Comparison of ENCODE assay signal across 8 cellular contexts in the genomic region with DNA sequence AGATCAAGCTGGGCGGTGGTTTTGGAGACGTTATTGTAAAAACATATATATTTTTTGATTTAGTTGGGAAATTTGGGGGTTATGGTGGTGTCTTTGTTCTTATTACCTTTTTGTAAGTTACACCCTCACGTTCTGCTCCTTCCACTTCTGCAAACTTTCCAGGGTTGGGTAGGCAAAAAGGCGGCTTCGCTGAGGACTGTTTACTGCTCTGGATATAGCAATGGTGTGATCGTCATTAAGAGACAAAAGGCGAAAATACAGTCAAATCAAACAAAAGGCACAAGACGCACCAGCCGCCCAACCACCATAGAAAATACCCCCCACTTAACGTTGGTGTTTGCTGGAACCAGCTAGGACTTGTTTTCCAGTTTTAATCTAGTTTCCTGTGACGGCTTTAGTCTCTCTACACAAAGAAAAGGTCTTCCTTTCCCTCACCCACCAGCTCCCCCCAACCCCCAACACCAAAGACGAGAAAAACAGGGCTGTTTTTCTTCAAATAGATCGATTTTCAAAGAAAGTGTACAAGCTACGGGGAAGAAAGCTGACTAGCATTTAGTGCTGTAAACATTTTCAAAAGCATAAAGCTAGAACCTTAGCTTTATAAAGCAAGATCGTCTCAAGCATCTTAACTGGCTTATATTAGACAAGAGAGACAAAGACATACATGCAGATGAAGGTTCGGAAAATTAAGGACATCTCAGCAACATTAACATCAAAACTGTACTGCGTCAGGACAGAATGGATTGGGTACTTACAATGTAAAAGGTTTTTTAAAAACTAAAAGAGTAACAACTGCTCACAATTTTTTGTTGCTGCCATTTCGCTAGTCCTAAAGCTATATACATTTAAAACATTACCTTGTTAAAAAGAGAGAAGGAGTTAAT. TPM values are rescaled to one million over a fixed set of nuclear protein-coding genes. Genes with fewer than 3 reads are reported as not detected.
DNase-seq lines count a peak whose midpoint lies in the region; ATAC-seq and TF ChIP-seq lines count a peak whose summit lies in the region.

No MANE protein-coding gene starts in this region.

- CTCF ChIA-PET in MCF 10A (lab: Yijun Ruan, JAX) = interaction anchor here (0.6 to 16.6 kb wide), 6 partner anchors 6 to 279 kb away, joined by 3 to 390 read pairs (median 5); a partner anchor contains a TSS

- no peaks in the 10 kb centered on the region for H3K9me3 ChIP-seq in BLaER1 treated with 17β-estradiol and CSF1 and Interleukin-3, amounts not matched to agents 10 nM and 100 nM (replicated peaks in 1 of 11)
- H3K9me3 ChIP-seq in SJCRH30 (replicated peaks) = no peaks in the 10 kb centered on the region

- peak overlapping the region; percentile 87 for H3K4me3 Mint-ChIP-seq in MCF 10A (ENCODE audit: unreplicated experiment)
- peak overlapping the region; percentile 98 to 99 for H3K4me3 Mint-ChIP-seq in stimulated activated naive CD8-positive, alpha-beta T cell treated with anti-CD3 and anti-CD28 coated beads, Interleukin-15, amount 100 ng/mL, for 72 hours

- H3K4me1 Mint-ChIP-seq in MCF 10A (ENCODE audit: insufficient read depth, unreplicated experiment) = peaks cover 22% of the 10 kb centered on the region
- peaks cover 46% of the 10 kb centered on the region for H3K4me1 Mint-ChIP-seq in stimulated activated naive CD8-positive, alpha-beta T cell treated with anti-CD3 and anti-CD28 coated beads, Interleukin-15, amount 100 ng/mL, for 72 hours

- peak overlapping the region; percentile 98 to 100 (median 100) for H3K9ac ChIP-seq in BLaER1 treated with 17β-estradiol and CSF1 and Interleukin-3, amounts not matched to agents 10 nM and 100 nM

- peaks cover 40% of the 10 kb centered on the region for H3K36me3 Mint-ChIP-seq in MCF 10A (ENCODE audit: insufficient read depth, unreplicated experiment)

- intact Hi-C loops in MCF 10A (cut with micrococcal nuclease) = no loop called here

- peak overlapping the region; percentile 97 to 100 (median 99) for H3K4me2 ChIP-seq in BLaER1 treated with 17β-estradiol and CSF1 and Interleukin-3, amounts not matched to agents 10 nM and 100 nM

- no peak for ATAC-seq in stimulated activated naive CD8-positive, alpha-beta T cell treated with anti-CD3 and anti-CD28 coated beads, Interleukin-15, amount 100 ng/mL, for 72 hours
- no peak for ATAC-seq in HG03342 (IDR thresholded peaks at IDR 0.05; ENCODE audit: unreplicated experiment)

- H3K27me3 ChIP-seq in BLaER1 treated with 17β-estradiol and CSF1 and Interleukin-3, amounts not matched to agents 10 nM and 100 nM = no peaks in the 10 kb centered on the region
- H3K27me3 ChIP-seq in SJCRH30 = no peaks in the 10 kb centered on the region

- H3K9me3 Mint-ChIP-seq in MCF 10A (ENCODE audit: unreplicated experiment) = no peaks in the 10 kb centered on the region
- H3K9me3 Mint-ChIP-seq in stimulated activated naive CD8-positive, alpha-beta T cell treated with anti-CD3 and anti-CD28 coated beads, Interleukin-15, amount 100 ng/mL, for 72 hours = no peaks in the 10 kb centered on the region

- POLR2A ChIA-PET in MCF 10A (lab: Yijun Ruan, JAX) = interaction anchor here (0.6 to 13.9 kb wide), 28 partner anchors 5 to 1432 kb away, joined by 3 to 344 read pairs (median 4); a partner anchor contains a TSS

- H3K27ac Mint-ChIP-seq in MCF 10A (ENCODE audit: low read depth, unreplicated experiment) = peak overlapping the region; percentile 99
- H3K27ac Mint-ChIP-seq in stimulated activated naive CD8-positive, alpha-beta T cell treated with anti-CD3 and anti-CD28 coated beads, Interleukin-15, amount 100 ng/mL, for 72 hours = peak overlapping the region; percentile 99 to 100

- peaks cover 33 to 42% (median 38%) of the 10 kb centered on the region in 11 experiments for H4K20me1 ChIP-seq in BLaER1 treated with 17β-estradiol and CSF1 and Interleukin-3, amounts not matched to agents 10 nM and 100 nM

- TF ChIP-seq CTCF in MCF 10A (IDR thresholded peaks at IDR 0.05; ENCODE audit: unreplicated experiment) (no peak), GM20000 (IDR thresholded peaks at IDR 0.05; ENCODE audit: extremely low read depth, missing control alignments) (no peak)

- H3K4me3 ChIP-seq in BLaER1 treated with 17β-estradiol and CSF1 and Interleukin-3, amounts not matched to agents 10 nM and 100 nM = peak overlapping the region; percentile 84 to 94 (median 88)
- H3K4me3 ChIP-seq in SJCRH30 = peak overlapping the region; percentile 74

- peak overlapping the region; percentile 99 to 100 (median 100) for H3K27ac ChIP-seq in BLaER1 treated with 17β-estradiol and CSF1 and Interleukin-3, amounts not matched to agents 10 nM and 100 nM
- H3K27ac ChIP-seq in SJCRH30 = peak overlapping the region; percentile 99

- peaks cover 27 to 38% (median 36%) of the 10 kb centered on the region in 10 experiments for H3K4me1 ChIP-seq in BLaER1 treated with 17β-estradiol and CSF1 and Interleukin-3, amounts not matched to agents 10 nM and 100 nM
- peaks cover 36% of the 10 kb centered on the region for H3K4me1 ChIP-seq in SJCRH30

- BruUV-seq in MCF 10A (replicated peaks; lab: Mats Ljungman, UMichigan) = TSS peak; percentile 50

- peak; percentile 49 for DNase-seq in HT-29 (ENCODE audit: low spot score)
- no peak for DNase-seq in SJCRH30
- peak; percentile 44 for DNase-seq in MCF 10A (ENCODE audit: unreplicated experiment)
- peak; percentile 60 for DNase-seq in kidney tubule cell (ENCODE audit: low spot score)
- peak in 1 of 2 donors; percentile 51 for DNase-seq in stimulated activated naive CD8-positive, alpha-beta T cell treated with anti-CD3 and anti-CD28 coated beads, Interleukin-15, amount 100 ng/mL, for 72 hours
- DNase-seq in GM20000 (ENCODE audit: low spot score) = no peak

- H3K27me3 Mint-ChIP-seq in MCF 10A (ENCODE audit: insufficient read depth, unreplicated experiment) = no peaks in the 10 kb centered on the region
- no peaks in the 10 kb centered on the region for H3K27me3 Mint-ChIP-seq in stimulated activated naive CD8-positive, alpha-beta T cell treated with anti-CD3 and anti-CD28 coated beads, Interleukin-15, amount 100 ng/mL, for 72 hours

- H3K36me3 ChIP-seq in BLaER1 treated with 17β-estradiol and CSF1 and Interleukin-3, amounts not matched to agents 10 nM and 100 nM = peaks cover 0 to 37% (median 26%) of the 10 kb centered on the region in 11 experiments; a peak in 17 of 22 replicates
- 0 out of 2 replicates have a peak, but pooled peaks cover 2% of the 10 kb centered on the region for H3K36me3 ChIP-seq in SJCRH30

RNA-seq across cellular contexts. Expression of a gene that starts 2.0 kb away (rescaled TPM):
- 7.2 and 7.7 TPM in 2 replicates for total RNA-seq in HT-29 (2014; rRNA removed; shearing (Covaris generic))
- total RNA-seq in SJCRH30 (2014; rRNA removed; shearing (Covaris generic)) = 3.2 and 3.8 TPM in 2 replicates
- total RNA-seq in MCF 10A (2022) = 19.7 and 19.9 TPM in 2 replicates

RNA-seq across cellular contexts. Expression of a gene that starts 8.4 kb away (rescaled TPM):
- 35.1 and 37.2 TPM in 2 replicates for total RNA-seq in HT-29 (2014; rRNA removed; shearing (Covaris generic))
- 2.8 and 5.2 TPM in 2 replicates for total RNA-seq in SJCRH30 (2014; rRNA removed; shearing (Covaris generic))
- total RNA-seq in MCF 10A (2022) = 9.5 and 11.6 TPM in 2 replicates

RNA-seq across cellular contexts. Expression of a gene that starts 56.8 kb away (rescaled TPM):
- total RNA-seq in HT-29 (2014; rRNA removed; shearing (Covaris generic)) = not detected in 2 replicates
- total RNA-seq in SJCRH30 (2014; rRNA removed; shearing (Covaris generic)) = not detected in 2 replicates
- 0.21 TPM in 1 of 2 replicates, not detected in the other for total RNA-seq in MCF 10A (2022)

Comparison
In these comparisons a context has a peak if more than half of its experiments do, and no peak if none do; other contexts are left out.
1. DNase-seq: peak in HT-29 (single experiment), MCF 10A (single experiment) and kidney tubule cell (single experiment); none in SJCRH30 (0 of 2) and GM20000 (single experiment).